Comparison of ENCODE assay signal across 9 cellular contexts in the genomic region with DNA sequence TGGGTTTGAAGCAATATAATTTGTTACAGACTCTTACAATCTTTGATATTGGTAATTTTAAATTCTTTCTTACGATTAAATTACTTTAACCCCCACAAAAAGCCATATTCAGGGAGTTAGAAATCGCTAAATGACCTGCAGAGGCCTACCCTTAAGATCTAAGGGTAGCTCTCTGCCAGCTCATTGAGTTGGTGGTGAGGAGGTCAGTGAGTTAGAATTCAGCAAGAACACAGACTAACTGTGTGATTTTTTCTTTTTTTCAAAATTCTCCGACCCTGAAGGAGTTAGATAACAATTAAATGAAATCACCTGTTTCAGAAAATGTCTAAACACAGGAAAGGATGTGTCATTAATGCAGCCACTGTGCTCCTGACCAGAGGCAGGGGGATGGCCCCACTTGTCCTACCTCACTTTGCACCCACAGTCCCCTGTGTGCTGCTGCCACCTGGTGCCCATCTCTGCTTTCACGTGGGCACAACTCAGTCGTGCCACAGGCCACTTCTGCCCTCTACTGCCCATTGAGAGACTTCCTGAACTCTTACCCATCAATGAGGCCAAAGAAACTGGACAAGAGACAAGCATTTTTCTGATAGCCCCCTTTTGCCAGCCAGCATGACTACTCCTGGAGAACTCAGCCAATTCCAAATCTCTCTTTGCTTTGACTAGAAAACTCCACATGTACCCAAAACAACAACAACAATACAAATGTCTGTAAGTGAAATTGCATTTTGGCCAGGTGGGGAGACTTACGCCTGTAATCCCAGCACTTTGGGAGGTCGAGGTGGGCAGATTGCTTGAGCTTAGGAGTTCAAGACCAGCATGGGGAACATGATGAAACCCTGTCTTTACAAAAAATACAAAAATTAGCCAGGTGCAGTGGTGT. TPM values are rescaled to one million over a fixed set of nuclear protein-coding genes. Genes with fewer than 3 reads are reported as not detected.
DNase-seq lines count a peak whose midpoint lies in the region; ATAC-seq and TF ChIP-seq lines count a peak whose summit lies in the region.
"Had no signal": no experiment of that assay in that cellular context is flagged by ENCODE, and none has a peak within 500 bp of the region (broad histone marks: within the 10 kb centered on the region; RNA-seq: fewer than 3 reads in every experiment).

No MANE protein-coding gene starts in this region.

- intact Hi-C loops in OCI-LY7 (cut with micrococcal nuclease; ENCODE audit: unreplicated experiment) = loop anchor here (1.0 to 2.0 kb wide), 4 partner anchors 70 to 115 kb away; a partner anchor contains a TSS

- H3K4me3 Mint-ChIP-seq in natural killer cell treated with Interleukin-12 subunit alpha and Interleukin-12 subunit beta and Interleukin-15 and Interleukin-18, amount 100 ng/mL, for 72 hours = peak overlapping the region; percentile 14
- no peak overlapping the region for H3K4me3 Mint-ChIP-seq in stimulated activated naive B cell treated with anti-CD40 and anti-IgM and Interleukin-4, amounts not matched to agents 10 μg/mL and 1 μg/mL and 100 μg/mL, for 72 hours
- H3K4me3 Mint-ChIP-seq: activated naive CD4-positive, alpha-beta T cell treated with anti-CD3 and anti-CD28 coated beads, Interleukin-2, amount 50 U/mL, for 24 hours had no signal

- no peaks in the 10 kb centered on the region for H3K9me3 ChIP-seq in OCI-LY7 (ENCODE audit: low read length)

- no peak overlapping the region for H3K4me3 ChIP-seq in Jurkat, Clone E6-1 (ENCODE audit: low read length)
- no peak overlapping the region for H3K4me3 ChIP-seq in OCI-LY7 (ENCODE audit: low read depth, low read length, poor library complexity, severe bottlenecking)

- no peaks in the 10 kb centered on the region for H3K27me3 Mint-ChIP-seq in natural killer cell treated with Interleukin-12 subunit alpha and Interleukin-12 subunit beta and Interleukin-15 and Interleukin-18, amount 100 ng/mL, for 72 hours
- H3K27me3 Mint-ChIP-seq in stimulated activated naive B cell treated with anti-CD40 and anti-IgM and Interleukin-4, amounts not matched to agents 10 μg/mL and 1 μg/mL and 100 μg/mL, for 72 hours = peaks cover 0 to 6% of the 10 kb centered on the region in 2 donors
- H3K27me3 Mint-ChIP-seq: activated naive CD4-positive, alpha-beta T cell treated with anti-CD3 and anti-CD28 coated beads, Interleukin-2, amount 50 U/mL, for 24 hours had no signal

- peak overlapping the region in 1 of 2 donors; percentile 44 for H3K27ac Mint-ChIP-seq in natural killer cell treated with Interleukin-12 subunit alpha and Interleukin-12 subunit beta and Interleukin-15 and Interleukin-18, amount 100 ng/mL, for 72 hours
- H3K27ac Mint-ChIP-seq in stimulated activated naive B cell treated with anti-CD40 and anti-IgM and Interleukin-4, amounts not matched to agents 10 μg/mL and 1 μg/mL and 100 μg/mL, for 72 hours = no peak overlapping the region
- H3K27ac Mint-ChIP-seq: activated naive CD4-positive, alpha-beta T cell treated with anti-CD3 and anti-CD28 coated beads, Interleukin-2, amount 50 U/mL, for 24 hours had no signal

- H3K27ac ChIP-seq in OCI-LY7 (ENCODE audit: low read depth, low read length, poor library complexity, severe bottlenecking) = no peak overlapping the region

- H3K36me3 Mint-ChIP-seq in natural killer cell treated with Interleukin-12 subunit alpha and Interleukin-12 subunit beta and Interleukin-15 and Interleukin-18, amount 100 ng/mL, for 72 hours = no peaks in the 10 kb centered on the region
- no peaks in the 10 kb centered on the region for H3K36me3 Mint-ChIP-seq in stimulated activated naive B cell treated with anti-CD40 and anti-IgM and Interleukin-4, amounts not matched to agents 10 μg/mL and 1 μg/mL and 100 μg/mL, for 72 hours
- H3K36me3 Mint-ChIP-seq: activated naive CD4-positive, alpha-beta T cell treated with anti-CD3 and anti-CD28 coated beads, Interleukin-2, amount 50 U/mL, for 24 hours had no signal

- TF ChIP-seq CTCF in OCI-LY7 (conservative IDR thresholded peaks at IDR 0.05; ENCODE audit: low read length) = peak; percentile 98

- no peaks in the 10 kb centered on the region for H4K20me1 ChIP-seq in OCI-LY7 (ENCODE audit: insufficient read depth, low read length)

- POLR2A ChIA-PET in OCI-LY7 (lab: Charles Lee) = interaction anchor here (0.6 to 2.1 kb wide), 4 partner anchors 90 to 1074 kb away, joined by 3 to 7 read pairs (median 4); a partner anchor contains a TSS

- no peaks in the 10 kb centered on the region for H3K9me3 Mint-ChIP-seq in natural killer cell treated with Interleukin-12 subunit alpha and Interleukin-12 subunit beta and Interleukin-15 and Interleukin-18, amount 100 ng/mL, for 72 hours
- no peaks in the 10 kb centered on the region for H3K9me3 Mint-ChIP-seq in stimulated activated naive B cell treated with anti-CD40 and anti-IgM and Interleukin-4, amounts not matched to agents 10 μg/mL and 1 μg/mL and 100 μg/mL, for 72 hours
- H3K9me3 Mint-ChIP-seq: activated naive CD4-positive, alpha-beta T cell treated with anti-CD3 and anti-CD28 coated beads, Interleukin-2, amount 50 U/mL, for 24 hours had no signal

- H3K4me1 Mint-ChIP-seq in natural killer cell treated with Interleukin-12 subunit alpha and Interleukin-12 subunit beta and Interleukin-15 and Interleukin-18, amount 100 ng/mL, for 72 hours (ENCODE audit: low read depth in 2 of 2) = peaks cover 16 to 23% of the 10 kb centered on the region in 2 donors
- peaks cover 15 to 33% of the 10 kb centered on the region in 2 donors for H3K4me1 Mint-ChIP-seq in stimulated activated naive B cell treated with anti-CD40 and anti-IgM and Interleukin-4, amounts not matched to agents 10 μg/mL and 1 μg/mL and 100 μg/mL, for 72 hours

- H3K4me1 ChIP-seq in OCI-LY7 (ENCODE audit: insufficient read depth, low read length, poor library complexity, severe bottlenecking) = peaks cover 28% of the 10 kb centered on the region

- DNase-seq in COLO829 (ENCODE audit: low spot score) (peak; percentile 90), OCI-LY7 (ENCODE audit: low spot score) (peak; percentile 75), activated T-cell treated with anti-CD3 and anti-CD28 coated beads for 24 hours (ENCODE audit: low read depth) (peak; percentile 67)
- DNase-seq in Jurkat, Clone E6-1 (ENCODE audit: low read depth, low spot score) = peak; percentile 69
- peak; percentile 88 for DNase-seq in natural killer cell treated with Interleukin-12 subunit alpha and Interleukin-12 subunit beta and Interleukin-15 and Interleukin-18, amount 100 ng/mL, for 72 hours (ENCODE audit: low spot score)
- peak; percentile 74 for DNase-seq in stimulated activated naive B cell treated with anti-CD40 and anti-IgM and Interleukin-4, amounts not matched to agents 10 μg/mL and 1 μg/mL and 100 μg/mL, for 72 hours

- no peaks in the 10 kb centered on the region for H3K79me2 ChIP-seq in OCI-LY7 (ENCODE audit: insufficient read depth, low read depth, low read length)

- peak; percentile 79 for ATAC-seq in GM21367 (IDR thresholded peaks at IDR 0.05; ENCODE audit: unreplicated experiment)
- peak; percentile 95 for ATAC-seq in esophagus mucosa
- peak; percentile 95 to 96 for ATAC-seq in natural killer cell treated with Interleukin-12 subunit alpha and Interleukin-12 subunit beta and Interleukin-15 and Interleukin-18, amount 100 ng/mL, for 72 hours
- ATAC-seq in stimulated activated naive B cell treated with anti-CD40 and anti-IgM and Interleukin-4, amounts not matched to agents 10 μg/mL and 1 μg/mL and 100 μg/mL, for 72 hours (replicated peaks) = peak; percentile 77 to 82

- H2AFZ ChIP-seq in OCI-LY7 (ENCODE audit: low read length) = no peak overlapping the region

- H3K9me2 ChIP-seq in OCI-LY7 (ENCODE audit: insufficient read depth, low read length) = no peaks in the 10 kb centered on the region

- H3K36me3 ChIP-seq in OCI-LY7 (ENCODE audit: insufficient read depth, low read length) = no peaks in the 10 kb centered on the region

- CTCF ChIA-PET in OCI-LY7 (lab: Charles Lee; ENCODE audit: unreplicated experiment) = interaction anchor here (1.1 to 4.9 kb wide), 4 partner anchors 12 to 116 kb away, joined by 3 to 30 read pairs (median 7); no protein-coding TSS in a partner anchor

- no peak overlapping the region for H3K4me2 ChIP-seq in OCI-LY7 (ENCODE audit: low read length)

- no TSS peak for BruUV-seq in OCI-LY7 (replicated peaks; lab: Mats Ljungman, UMichigan)

RNA-seq across cellular contexts. Expression of a gene that starts 8.4 kb away (rescaled TPM):
- polyA plus RNA-seq in Jurkat, Clone E6-1 (2012; ENCODE audit: insufficient read depth, insufficient read length) = 1.2 TPM
- 0.57 TPM in 1 of 2 replicates, not detected in the other for total RNA-seq in OCI-LY7 (2014; rRNA removed; shearing (Covaris generic))
- total RNA-seq in OCI-LY7 (2022) = 0.63 and 0.85 TPM in 2 replicates
- 1.5 TPM for total RNA-seq in esophagus mucosa
- total RNA-seq in natural killer cell treated with Interleukin-12 subunit alpha and Interleukin-12 subunit beta and Interleukin-15 and Interleukin-18, amount 100 ng/mL, for 72 hours = 1 to 10 TPM in 1 of 2 donors, under 1 TPM in 1; 0.38 to 3.0 TPM

RNA-seq across cellular contexts. Expression of a gene that starts 29.1 kb away (rescaled TPM):
- not detected for polyA plus RNA-seq in Jurkat, Clone E6-1 (2012; ENCODE audit: insufficient read depth, insufficient read length)
- total RNA-seq in OCI-LY7 (2014; rRNA removed; shearing (Covaris generic)) = not detected in 2 replicates
- total RNA-seq in OCI-LY7 (2022) = not detected in 2 replicates
- total RNA-seq in esophagus mucosa = 1.2 TPM
- total RNA-seq in natural killer cell treated with Interleukin-12 subunit alpha and Interleukin-12 subunit beta and Interleukin-15 and Interleukin-18, amount 100 ng/mL, for 72 hours = not detected

RNA-seq across cellular contexts. Expression of a gene that starts 33.8 kb away (rescaled TPM):
- 379 TPM for polyA plus RNA-seq in Jurkat, Clone E6-1 (2012; ENCODE audit: insufficient read depth, insufficient read length)
- total RNA-seq in OCI-LY7 (2014; rRNA removed; shearing (Covaris generic)) = 193 and 260 TPM in 2 replicates
- total RNA-seq in OCI-LY7 (2022) = 195 and 215 TPM in 2 replicates
- total RNA-seq in esophagus mucosa = 406 TPM
- total RNA-seq in natural killer cell treated with Interleukin-12 subunit alpha and Interleukin-12 subunit beta and Interleukin-15 and Interleukin-18, amount 100 ng/mL, for 72 hours = 100 to 1,000 TPM; 239 to 375 TPM

RNA-seq across cellular contexts. Expression of a gene that starts 53.9 kb away (rescaled TPM):
- polyA plus RNA-seq in Jurkat, Clone E6-1 (2012; ENCODE audit: insufficient read depth, insufficient read length) = 1.4 TPM
- not detected in 2 replicates for total RNA-seq in OCI-LY7 (2014; rRNA removed; shearing (Covaris generic))
- total RNA-seq in OCI-LY7 (2022) (not detected in 2 replicates), esophagus mucosa (13.0 TPM)
- not detected for total RNA-seq in natural killer cell treated with Interleukin-12 subunit alpha and Interleukin-12 subunit beta and Interleukin-15 and Interleukin-18, amount 100 ng/mL, for 72 hours
